In the genomic region with DNA sequence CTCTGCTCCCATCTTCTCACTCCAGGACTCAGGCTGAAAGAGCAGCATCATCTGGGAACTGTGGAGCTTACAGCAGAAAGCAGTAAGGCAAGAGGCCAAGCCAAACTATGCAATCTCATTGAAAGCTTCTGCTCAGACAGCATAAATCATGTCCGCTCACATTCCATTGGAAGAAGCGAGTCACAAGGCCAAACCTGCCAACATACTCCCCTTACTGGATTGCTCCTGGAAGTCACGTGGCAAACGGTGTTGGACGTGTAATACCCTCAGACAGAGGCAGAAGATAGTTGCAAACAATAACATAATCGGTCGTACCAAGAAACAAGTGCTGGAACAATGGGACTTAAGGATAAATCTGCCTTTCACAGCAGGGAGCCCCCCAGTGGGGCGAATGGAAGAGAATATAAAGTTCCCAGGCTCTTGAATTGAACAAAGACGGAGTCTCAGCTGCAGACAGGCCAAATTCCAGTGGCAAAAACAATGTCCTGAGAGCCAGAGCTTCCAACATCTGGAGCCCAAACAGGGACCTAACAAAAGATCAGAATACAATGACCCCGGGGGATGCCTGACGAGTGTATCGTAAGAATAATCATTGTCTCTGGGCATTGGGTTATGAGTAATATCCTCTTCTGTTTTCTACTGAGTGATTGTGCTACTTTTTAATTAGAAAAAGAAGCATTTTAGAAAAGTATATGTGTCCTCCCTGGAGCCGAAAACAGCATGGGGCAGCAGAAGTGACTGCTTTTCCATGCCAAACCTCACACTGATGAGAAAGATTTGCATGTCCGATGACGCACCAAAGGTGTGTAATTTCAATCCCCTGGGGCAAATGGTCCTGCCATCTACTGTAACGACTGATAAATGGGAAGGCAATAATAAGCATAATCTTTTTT, we compare ENCODE assay signal across 1 cellular context.
TF ChIP-seq lines count a peak whose summit lies in the region.

No MANE protein-coding gene starts in this region.

TF ChIP-seq in HEK293, 187 proteins besides CTCF, POLR2A, EP300 and RAD21 (continued from another document):
- TF ChIP-seq, protein P1, sequence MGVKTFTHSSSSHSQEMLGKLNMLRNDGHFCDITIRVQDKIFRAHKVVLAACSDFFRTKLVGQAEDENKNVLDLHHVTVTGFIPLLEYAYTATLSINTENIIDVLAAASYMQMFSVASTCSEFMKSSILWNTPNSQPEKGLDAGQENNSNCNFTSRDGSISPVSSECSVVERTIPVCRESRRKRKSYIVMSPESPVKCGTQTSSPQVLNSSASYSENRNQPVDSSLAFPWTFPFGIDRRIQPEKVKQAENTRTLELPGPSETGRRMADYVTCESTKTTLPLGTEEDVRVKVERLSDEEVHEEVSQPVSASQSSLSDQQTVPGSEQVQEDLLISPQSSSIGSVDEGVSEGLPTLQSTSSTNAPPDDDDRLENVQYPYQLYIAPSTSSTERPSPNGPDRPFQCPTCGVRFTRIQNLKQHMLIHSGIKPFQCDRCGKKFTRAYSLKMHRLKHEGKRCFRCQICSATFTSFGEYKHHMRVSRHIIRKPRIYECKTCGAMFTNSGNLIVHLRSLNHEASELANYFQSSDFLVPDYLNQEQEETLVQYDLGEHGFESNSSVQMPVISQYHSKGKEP (tag by site-specific recombination; IDR thresholded peaks at IDR 0.05), result no peak
- TF ChIP-seq, protein P2, sequence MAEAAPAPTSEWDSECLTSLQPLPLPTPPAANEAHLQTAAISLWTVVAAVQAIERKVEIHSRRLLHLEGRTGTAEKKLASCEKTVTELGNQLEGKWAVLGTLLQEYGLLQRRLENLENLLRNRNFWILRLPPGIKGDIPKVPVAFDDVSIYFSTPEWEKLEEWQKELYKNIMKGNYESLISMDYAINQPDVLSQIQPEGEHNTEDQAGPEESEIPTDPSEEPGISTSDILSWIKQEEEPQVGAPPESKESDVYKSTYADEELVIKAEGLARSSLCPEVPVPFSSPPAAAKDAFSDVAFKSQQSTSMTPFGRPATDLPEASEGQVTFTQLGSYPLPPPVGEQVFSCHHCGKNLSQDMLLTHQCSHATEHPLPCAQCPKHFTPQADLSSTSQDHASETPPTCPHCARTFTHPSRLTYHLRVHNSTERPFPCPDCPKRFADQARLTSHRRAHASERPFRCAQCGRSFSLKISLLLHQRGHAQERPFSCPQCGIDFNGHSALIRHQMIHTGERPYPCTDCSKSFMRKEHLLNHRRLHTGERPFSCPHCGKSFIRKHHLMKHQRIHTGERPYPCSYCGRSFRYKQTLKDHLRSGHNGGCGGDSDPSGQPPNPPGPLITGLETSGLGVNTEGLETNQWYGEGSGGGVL (tag by site-specific recombination; IDR thresholded peaks at IDR 0.05), result no peak
- TF ChIP-seq, protein P3, sequence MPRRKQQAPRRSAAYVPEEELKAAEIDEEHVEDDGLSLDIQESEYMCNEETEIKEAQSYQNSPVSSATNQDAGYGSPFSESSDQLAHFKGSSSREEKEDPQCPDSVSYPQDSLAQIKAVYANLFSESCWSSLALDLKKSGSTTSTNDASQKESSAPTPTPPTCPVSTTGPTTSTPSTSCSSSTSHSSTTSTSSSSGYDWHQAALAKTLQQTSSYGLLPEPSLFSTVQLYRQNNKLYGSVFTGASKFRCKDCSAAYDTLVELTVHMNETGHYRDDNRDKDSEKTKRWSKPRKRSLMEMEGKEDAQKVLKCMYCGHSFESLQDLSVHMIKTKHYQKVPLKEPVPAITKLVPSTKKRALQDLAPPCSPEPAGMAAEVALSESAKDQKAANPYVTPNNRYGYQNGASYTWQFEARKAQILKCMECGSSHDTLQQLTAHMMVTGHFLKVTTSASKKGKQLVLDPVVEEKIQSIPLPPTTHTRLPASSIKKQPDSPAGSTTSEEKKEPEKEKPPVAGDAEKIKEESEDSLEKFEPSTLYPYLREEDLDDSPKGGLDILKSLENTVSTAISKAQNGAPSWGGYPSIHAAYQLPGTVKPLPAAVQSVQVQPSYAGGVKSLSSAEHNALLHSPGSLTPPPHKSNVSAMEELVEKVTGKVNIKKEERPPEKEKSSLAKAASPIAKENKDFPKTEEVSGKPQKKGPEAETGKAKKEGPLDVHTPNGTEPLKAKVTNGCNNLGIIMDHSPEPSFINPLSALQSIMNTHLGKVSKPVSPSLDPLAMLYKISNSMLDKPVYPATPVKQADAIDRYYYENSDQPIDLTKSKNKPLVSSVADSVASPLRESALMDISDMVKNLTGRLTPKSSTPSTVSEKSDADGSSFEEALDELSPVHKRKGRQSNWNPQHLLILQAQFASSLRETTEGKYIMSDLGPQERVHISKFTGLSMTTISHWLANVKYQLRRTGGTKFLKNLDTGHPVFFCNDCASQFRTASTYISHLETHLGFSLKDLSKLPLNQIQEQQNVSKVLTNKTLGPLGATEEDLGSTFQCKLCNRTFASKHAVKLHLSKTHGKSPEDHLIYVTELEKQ (tag by site-specific recombination; IDR thresholded peaks at IDR 0.05; ENCODE audit: borderline replicate concordance), result peak; percentile 29; the same call in 1 of the 2 replicates
- TF ChIP-seq ZFP3 (tag by site-specific recombination; IDR thresholded peaks at IDR 0.05; ENCODE audit: low read depth), result no peak
- peak; percentile 89 for TF ChIP-seq OSR2 (tag by site-specific recombination; IDR thresholded peaks at IDR 0.05)
- no peak for TF ChIP-seq ZNF48 (tag by site-specific recombination; IDR thresholded peaks at IDR 0.05)
- no peak for TF ChIP-seq ZSCAN16 (tag by site-specific recombination; IDR thresholded peaks at IDR 0.05)
- TF ChIP-seq ZNF664 (tag by site-specific recombination; IDR thresholded peaks at IDR 0.05), result no peak
- TF ChIP-seq, protein P4, sequence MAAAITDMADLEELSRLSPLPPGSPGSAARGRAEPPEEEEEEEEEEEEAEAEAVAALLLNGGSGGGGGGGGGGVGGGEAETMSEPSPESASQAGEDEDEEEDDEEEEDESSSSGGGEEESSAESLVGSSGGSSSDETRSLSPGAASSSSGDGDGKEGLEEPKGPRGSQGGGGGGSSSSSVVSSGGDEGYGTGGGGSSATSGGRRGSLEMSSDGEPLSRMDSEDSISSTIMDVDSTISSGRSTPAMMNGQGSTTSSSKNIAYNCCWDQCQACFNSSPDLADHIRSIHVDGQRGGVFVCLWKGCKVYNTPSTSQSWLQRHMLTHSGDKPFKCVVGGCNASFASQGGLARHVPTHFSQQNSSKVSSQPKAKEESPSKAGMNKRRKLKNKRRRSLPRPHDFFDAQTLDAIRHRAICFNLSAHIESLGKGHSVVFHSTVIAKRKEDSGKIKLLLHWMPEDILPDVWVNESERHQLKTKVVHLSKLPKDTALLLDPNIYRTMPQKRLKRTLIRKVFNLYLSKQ (tag by site-specific recombination; IDR thresholded peaks at IDR 0.05; ENCODE audit: borderline replicate concordance), result no peak
- TF ChIP-seq, protein P5, sequence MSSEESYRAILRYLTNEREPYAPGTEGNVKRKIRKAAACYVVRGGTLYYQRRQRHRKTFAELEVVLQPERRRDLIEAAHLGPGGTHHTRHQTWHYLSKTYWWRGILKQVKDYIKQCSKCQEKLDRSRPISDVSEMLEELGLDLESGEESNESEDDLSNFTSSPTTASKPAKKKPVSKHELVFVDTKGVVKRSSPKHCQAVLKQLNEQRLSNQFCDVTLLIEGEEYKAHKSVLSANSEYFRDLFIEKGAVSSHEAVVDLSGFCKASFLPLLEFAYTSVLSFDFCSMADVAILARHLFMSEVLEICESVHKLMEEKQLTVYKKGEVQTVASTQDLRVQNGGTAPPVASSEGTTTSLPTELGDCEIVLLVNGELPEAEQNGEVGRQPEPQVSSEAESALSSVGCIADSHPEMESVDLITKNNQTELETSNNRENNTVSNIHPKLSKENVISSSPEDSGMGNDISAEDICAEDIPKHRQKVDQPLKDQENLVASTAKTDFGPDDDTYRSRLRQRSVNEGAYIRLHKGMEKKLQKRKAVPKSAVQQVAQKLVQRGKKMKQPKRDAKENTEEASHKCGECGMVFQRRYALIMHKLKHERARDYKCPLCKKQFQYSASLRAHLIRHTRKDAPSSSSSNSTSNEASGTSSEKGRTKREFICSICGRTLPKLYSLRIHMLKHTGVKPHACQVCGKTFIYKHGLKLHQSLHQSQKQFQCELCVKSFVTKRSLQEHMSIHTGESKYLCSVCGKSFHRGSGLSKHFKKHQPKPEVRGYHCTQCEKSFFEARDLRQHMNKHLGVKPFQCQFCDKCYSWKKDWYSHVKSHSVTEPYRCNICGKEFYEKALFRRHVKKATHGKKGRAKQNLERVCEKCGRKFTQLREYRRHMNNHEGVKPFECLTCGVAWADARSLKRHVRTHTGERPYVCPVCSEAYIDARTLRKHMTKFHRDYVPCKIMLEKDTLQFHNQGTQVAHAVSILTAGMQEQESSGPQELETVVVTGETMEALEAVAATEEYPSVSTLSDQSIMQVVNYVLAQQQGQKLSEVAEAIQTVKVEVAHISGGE (tag by site-specific recombination; conservative IDR thresholded peaks at IDR 0.05; ENCODE audit: low read depth), result no peak
- TF ChIP-seq ZNF654 (tag by site-specific recombination; IDR thresholded peaks at IDR 0.05; ENCODE audit: low read depth), result no peak
- peak; percentile 70; the same call in 1 of the 2 replicates for TF ChIP-seq TRIM28 (IDR thresholded peaks at IDR 0.05; ENCODE audit: borderline replicate concordance, low read length)
- TF ChIP-seq ZNF610 (tag by site-specific recombination; IDR thresholded peaks at IDR 0.05; ENCODE audit: borderline replicate concordance), result no peak
- TF ChIP-seq ZNF629 (tag by site-specific recombination; IDR thresholded peaks at IDR 0.05), result no peak
- TF ChIP-seq, protein P6, sequence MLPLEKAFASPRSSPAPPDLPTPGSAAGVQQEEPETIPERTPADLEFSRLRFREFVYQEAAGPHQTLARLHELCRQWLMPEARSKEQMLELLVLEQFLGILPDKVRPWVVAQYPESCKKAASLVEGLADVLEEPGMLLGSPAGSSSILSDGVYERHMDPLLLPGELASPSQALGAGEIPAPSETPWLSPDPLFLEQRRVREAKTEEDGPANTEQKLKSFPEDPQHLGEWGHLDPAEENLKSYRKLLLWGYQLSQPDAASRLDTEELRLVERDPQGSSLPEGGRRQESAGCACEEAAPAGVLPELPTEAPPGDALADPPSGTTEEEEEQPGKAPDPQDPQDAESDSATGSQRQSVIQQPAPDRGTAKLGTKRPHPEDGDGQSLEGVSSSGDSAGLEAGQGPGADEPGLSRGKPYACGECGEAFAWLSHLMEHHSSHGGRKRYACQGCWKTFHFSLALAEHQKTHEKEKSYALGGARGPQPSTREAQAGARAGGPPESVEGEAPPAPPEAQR (tag by site-specific recombination; IDR thresholded peaks at IDR 0.05), result no peak
- TF ChIP-seq ZNF660 (tag by site-specific recombination; IDR thresholded peaks at IDR 0.05), result no peak
- no peak for TF ChIP-seq ZNF404 (tag by site-specific recombination; IDR thresholded peaks at IDR 0.05)
- TF ChIP-seq ZNF416 (tag by site-specific recombination; IDR thresholded peaks at IDR 0.05), result no peak
- no peak for TF ChIP-seq ZNF16 (tag by site-specific recombination; IDR thresholded peaks at IDR 0.05; ENCODE audit: low read depth)
- no peak for TF ChIP-seq ZNF560 (tag by site-specific recombination; IDR thresholded peaks at IDR 0.05; ENCODE audit: borderline replicate concordance)
- no peak for TF ChIP-seq ZNF211 (tag by site-specific recombination; IDR thresholded peaks at IDR 0.05; ENCODE audit: low read depth)
TF ChIP-seq in HEK293: peak in this region for 15.
